In the genomic region with DNA sequence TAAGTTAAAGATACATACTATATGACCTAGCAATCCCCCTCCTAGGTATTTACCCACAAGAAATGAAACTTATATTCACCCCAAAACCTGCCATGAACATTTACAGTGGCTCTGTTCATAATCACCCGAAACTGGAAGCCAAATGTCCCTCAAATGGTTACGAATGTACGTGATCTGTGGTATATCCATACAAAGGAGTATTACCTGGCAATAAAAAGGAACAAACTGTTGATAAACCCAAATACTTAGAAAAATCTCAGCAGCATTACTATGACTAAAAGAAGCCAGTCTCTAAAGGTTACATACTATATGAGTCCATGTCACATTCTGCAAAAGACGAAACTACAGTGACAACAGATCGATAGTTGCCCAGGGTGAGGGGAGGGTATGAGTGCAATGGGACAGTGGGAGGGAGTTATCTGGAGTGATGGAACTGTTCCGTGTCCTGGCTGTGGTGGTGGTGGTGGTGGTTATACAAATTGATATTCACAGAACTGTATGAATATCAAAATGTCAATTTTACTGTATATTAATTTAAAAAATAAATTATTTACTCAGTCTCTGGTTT, we compare ENCODE assay signal across 17 cellular contexts.
"Had no signal": no experiment of that assay in that cellular context is flagged by ENCODE, and none has a peak within 500 bp of the region (broad histone marks: within the 10 kb centered on the region; RNA-seq: fewer than 3 reads in every experiment).

No MANE protein-coding gene starts in this region.

- H3K4me3 Mint-ChIP-seq: activated CD8-positive, alpha-beta memory T cell treated with anti-CD3 and anti-CD28 coated beads, Interleukin-2, amount 10 ng/mL, durations not matched to agents 7 days and 5 days; WTC11 had no signal

- H3K4me1 ChIP-seq: prostate gland had no signal

- H3K36me3 ChIP-seq: breast epithelium, prostate gland, upper lobe of left lung had no signal

- H3K27me3 Mint-ChIP-seq: activated CD8-positive, alpha-beta memory T cell treated with anti-CD3 and anti-CD28 coated beads, Interleukin-2, amount 10 ng/mL, durations not matched to agents 7 days and 5 days; naive thymus-derived CD8-positive, alpha-beta T cell had no signal

- H3K27ac Mint-ChIP-seq: activated CD8-positive, alpha-beta memory T cell treated with anti-CD3 and anti-CD28 coated beads, Interleukin-2, amount 10 ng/mL, durations not matched to agents 7 days and 5 days; WTC11 had no signal

- H3K9me3 Mint-ChIP-seq: naive thymus-derived CD8-positive, alpha-beta T cell had no signal

- H3K4me3 ChIP-seq: breast epithelium, dorsolateral prefrontal cortex, lung, prostate gland, upper lobe of left lung had no signal

- H3K27me3 ChIP-seq: breast epithelium, dorsolateral prefrontal cortex, upper lobe of left lung had no signal

- H3K9me3 ChIP-seq: breast epithelium, prostate gland, upper lobe of left lung had no signal

- H3K27ac ChIP-seq: breast epithelium, upper lobe of left lung had no signal

- ATAC-seq: esophagus mucosa; naive thymus-derived CD8-positive, alpha-beta T cell; sciatic nerve; WTC11 had no signal

- DNase-seq: activated CD4-positive, alpha-beta T cell treated with anti-CD3 and anti-CD28 coated beads, Interleukin-2, amount 50 U/mL, for 1 hour; activated CD8-positive, alpha-beta memory T cell treated with anti-CD3 and anti-CD28 coated beads, Interleukin-2, amount 10 ng/mL, durations not matched to agents 7 days and 5 days; activated naive CD4-positive, alpha-beta T cell; activated T-cell treated with anti-CD3 and anti-CD28 coated beads, Interleukin-2, amount 50 U/mL, for 48 hours; anterior cingulate cortex; dorsolateral prefrontal cortex; hippocampal formation; naive thymus-derived CD8-positive, alpha-beta T cell; stimulated activated CD4-positive, alpha-beta T cell treated with anti-CD3 and anti-CD28 coated beads, Interleukin-2, amount 100 ng/mL, for 24 hours; stimulated activated naive CD4-positive, alpha-beta T cell treated with Interleukin-2 at 50 U/mL for 16 hours; upper lobe of left lung had no signal
